ENCODE assay signal across 11 cellular contexts in genomic region chr14:103698380-103699260, GRCh38. TPM values are rescaled to one million over a fixed set of nuclear protein-coding genes. Genes with fewer than 3 reads are reported as not detected.
DNase-seq lines count a peak whose midpoint lies in the region; ATAC-seq and TF ChIP-seq lines count a peak whose summit lies in the region.
"Had no signal": no experiment of that assay in that cellular context is flagged by ENCODE, and none has a peak within 500 bp of the region (broad histone marks: within the 10 kb centered on the region; RNA-seq: fewer than 3 reads in every experiment).

No MANE protein-coding gene starts in this region.

- H3K27me3 ChIP-seq in BE2C (no peaks in the 10 kb centered on the region), Karpas-422 (ENCODE audit: low read length) (no peaks in the 10 kb centered on the region), muscle layer of colon (ENCODE audit: control insufficient read depth in 1 of 2, insufficient read depth in 2 of 2, low read length in 2 of 2) (no peaks in the 10 kb centered on the region), GM23248 (replicated peaks; ENCODE audit: insufficient read depth) (no peaks in the 10 kb centered on the region)

- H3K79me2 ChIP-seq in Karpas-422 (ENCODE audit: low read length) (peaks cover 11% of the 10 kb centered on the region), GM23248 (ENCODE audit: insufficient read depth) (peaks cover 64% of the 10 kb centered on the region)

- no peak for TF ChIP-seq CTCF in BE2C (IDR thresholded peaks at IDR 0.05; ENCODE audit: low read depth, low read length)
- no peak for TF ChIP-seq CTCF in coronary artery (IDR thresholded peaks at IDR 0.05)

- H3F3A ChIP-seq in GM23248 (ENCODE audit: insufficient read depth), result peaks cover 11% of the 10 kb centered on the region; the same call in 1 of the 2 replicates

- peak overlapping the region; percentile 35 for H3K4me2 ChIP-seq in Karpas-422 (ENCODE audit: low read depth, low read length, poor library complexity, severe bottlenecking)
- H3K4me2 ChIP-seq in GM23248 (ENCODE audit: unreplicated experiment), result no peak overlapping the region

- no peak overlapping the region for H3K4me3 ChIP-seq in BE2C (ENCODE audit: low read depth, low read length)
- H3K4me3 ChIP-seq in Karpas-422 (ENCODE audit: low read length), result no peak overlapping the region; the same call in 1 of the 2 replicates
- no peak overlapping the region for H3K4me3 ChIP-seq in coronary artery
- no peak overlapping the region for H3K4me3 ChIP-seq in muscle layer of colon (ENCODE audit: low read depth in 1 of 2, low read length in 2 of 2)
- H3K4me3 ChIP-seq in GM23248, result no peak overlapping the region

- H3K27ac ChIP-seq in Karpas-422 (ENCODE audit: low read length) (peak overlapping the region; percentile 77), coronary artery (peak overlapping the region; percentile 17 to 81), muscle layer of colon (ENCODE audit: low read depth, low read length) (peak overlapping the region; percentile 66), GM23248 (no peak overlapping the region)

- H3K36me3 ChIP-seq in BE2C (peaks cover 74% of the 10 kb centered on the region), Karpas-422 (ENCODE audit: insufficient read depth, low read length) (peaks cover 25% of the 10 kb centered on the region), muscle layer of colon (ENCODE audit: insufficient read depth, low read length) (peaks cover 63% of the 10 kb centered on the region), GM23248 (ENCODE audit: low read depth) (peaks cover 34% of the 10 kb centered on the region)

- H3K9me2 ChIP-seq in Karpas-422 (replicated peaks; ENCODE audit: insufficient read depth, low read length) (no peaks in the 10 kb centered on the region), GM23248 (ENCODE audit: insufficient read depth) (no peaks in the 10 kb centered on the region)

- intact Hi-C loops in sciatic nerve (cut with DNase I), result no loop called here

- DNase-seq in BE2C (peak; percentile 22), Karpas-422 (peak; percentile 93), coronary artery (ENCODE audit: low spot score) (no peak), NCI-H2081 treated with DMSO at 0.1 percent for 48 hours (lab: John Stamatoyannopoulos, UW) (no peak), sciatic nerve (ENCODE audit: low spot score) (no peak), GM23248 (no peak)
- no peak for DNase-seq in activated CD8-positive, alpha-beta memory T cell treated with anti-CD3 and anti-CD28 coated beads for 24 hours
- DNase-seq: activated CD4-positive, alpha-beta T cell treated with anti-CD3 and anti-CD28 coated beads, Interleukin-2, amount 10 ng/mL, durations not matched to agents 7 days and 5 days; amniotic stem cell; NCI-H748 treated with DMSO at 0.1 percent for 48 hours had no signal

- H3K9ac ChIP-seq in Karpas-422 (ENCODE audit: low read length) (peak overlapping the region; percentile 22), muscle layer of colon (ENCODE audit: low read length) (no peak overlapping the region), GM23248 (no peak overlapping the region)

- peaks cover 14% of the 10 kb centered on the region; the same call in 1 of the 2 replicates for H4K20me1 ChIP-seq in Karpas-422 (ENCODE audit: insufficient read depth, low read depth, low read length)
- no peaks in the 10 kb centered on the region for H4K20me1 ChIP-seq in GM23248 (ENCODE audit: insufficient read depth)

- H3K9me3 ChIP-seq in BE2C (no peaks in the 10 kb centered on the region), Karpas-422 (ENCODE audit: low read length) (no peaks in the 10 kb centered on the region), muscle layer of colon (ENCODE audit: low read length) (no peaks in the 10 kb centered on the region), GM23248 (ENCODE audit: low read depth) (no peaks in the 10 kb centered on the region)

- no peak overlapping the region for H2AFZ ChIP-seq in Karpas-422 (ENCODE audit: low read length)
- no peak overlapping the region for H2AFZ ChIP-seq in GM23248

- no peak for ATAC-seq in sciatic nerve

- peaks cover 70% of the 10 kb centered on the region for H3K4me1 ChIP-seq in BE2C
- peaks cover 90% of the 10 kb centered on the region for H3K4me1 ChIP-seq in Karpas-422 (ENCODE audit: low read length)
- peaks cover 39% of the 10 kb centered on the region for H3K4me1 ChIP-seq in muscle layer of colon (ENCODE audit: insufficient read depth, low read length)
- no peaks in the 10 kb centered on the region for H3K4me1 ChIP-seq in GM23248 (ENCODE audit: insufficient read depth)

- in situ Hi-C loops in GM23248 (cut with MboI), result no loop called here

- 82 to 85% methylated on average over 27 to 32 of the region's 33 CpGs for WGBS in GM23248 (ENCODE audit: low coverage in 1 of 2, low lambda C conversion rate in 2 of 2, missing lambda C conversion rate in 2 of 2), 2 experiments

RNA-seq across cellular contexts. Expression of gene XRCC3, which starts 16.6 kb away (rescaled TPM):
- 14.1 TPM for polyA plus RNA-seq in BE2C (2012; ENCODE audit: insufficient read depth, insufficient read length, low read depth)
- 36.7 and 70.5 TPM in 2 replicates for total RNA-seq in Karpas-422 (2014; rRNA removed; shearing (Covaris generic); ENCODE audit: low replicate concordance)
- total RNA-seq in sciatic nerve, result 4.6 TPM
- total RNA-seq in GM23248 (2014; rRNA removed; shearing (Covaris generic)), result 19.1 and 20.3 TPM in 2 replicates
- 4.0 and 4.9 TPM in 2 replicates for polyA plus RNA-seq in GM23248 (2016; fragmentation: Nextera tagmentation; extraction: Ambion mirVana)

RNA-seq across cellular contexts. Expression of gene ZFYVE21, which starts 17.0 kb away (rescaled TPM):
- polyA plus RNA-seq in BE2C (2012; ENCODE audit: insufficient read depth, insufficient read length, low read depth), result 41.4 TPM
- 28.4 and 29.7 TPM in 2 replicates for total RNA-seq in Karpas-422 (2014; rRNA removed; shearing (Covaris generic); ENCODE audit: low replicate concordance)
- 86.6 TPM for total RNA-seq in sciatic nerve
- total RNA-seq in GM23248 (2014; rRNA removed; shearing (Covaris generic)), result 60.3 and 77.4 TPM in 2 replicates
- 112 and 120 TPM in 2 replicates for polyA plus RNA-seq in GM23248 (2016; fragmentation: Nextera tagmentation; extraction: Ambion mirVana)

Comparison
In these comparisons a context has a peak if more than half of its experiments do, and no peak if none do; other contexts are left out.
1. DNase-seq: peak in BE2C (single experiment) and Karpas-422 (single experiment); none in coronary artery (single experiment), activated CD8-positive, alpha-beta memory T cell treated with anti-CD3 and anti-CD28 coated beads for 24 hours (single experiment), NCI-H2081 treated with DMSO at 0.1 percent for 48 hours (single experiment), sciatic nerve (single experiment) and GM23248 (single experiment).